27 cellular contexts compared by ENCODE assay signal in the genomic region with DNA sequence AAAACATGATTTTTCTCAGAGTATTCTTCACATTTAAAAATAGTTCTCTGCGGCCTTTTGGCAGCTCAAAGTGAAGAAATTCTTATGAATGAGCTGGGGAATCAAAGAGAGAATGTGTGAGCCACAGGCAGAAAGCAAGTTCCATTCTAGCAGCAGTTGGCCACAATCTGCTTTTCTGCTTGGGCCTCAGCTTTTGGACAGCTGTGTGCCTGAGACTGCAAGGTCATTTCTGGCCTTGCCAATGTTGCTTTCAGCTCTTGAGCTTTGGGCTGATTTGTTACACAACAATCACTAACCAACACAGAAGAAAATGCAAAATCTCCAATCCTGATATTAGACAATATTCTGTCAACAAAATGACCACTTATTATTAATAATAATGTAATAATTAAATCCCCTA. TPM values are rescaled to one million over a fixed set of nuclear protein-coding genes. Genes with fewer than 3 reads are reported as not detected.
DNase-seq lines count a peak whose midpoint lies in the region; TF ChIP-seq lines count a peak whose summit lies in the region.
"Had no signal": no experiment of that assay in that cellular context is flagged by ENCODE, and none has a peak within 500 bp of the region (broad histone marks: within the 10 kb centered on the region; RNA-seq: fewer than 3 reads in every experiment).

No MANE protein-coding gene starts in this region.

- no peaks in the 10 kb centered on the region for H3K27me3 Mint-ChIP-seq in HFFc6 (ENCODE audit: insufficient read depth)
- H3K27me3 Mint-ChIP-seq: progenitor cell of endocrine pancreas had no signal

- H3K9me3 Mint-ChIP-seq in HFFc6: peaks cover 13% of the 10 kb centered on the region
- H3K9me3 Mint-ChIP-seq: activated naive CD8-positive, alpha-beta T cell treated with anti-CD3 and anti-CD28 coated beads, Interleukin-2, amount 10 ng/mL, durations not matched to agents 7 days and 5 days; central memory CD8-positive, alpha-beta T cell; endodermal cell; natural killer cell had no signal

- H3K4me3 ChIP-seq in choroid plexus epithelial cell (ENCODE audit: low read depth, low read length): no peak overlapping the region
- H3K4me3 ChIP-seq in right atrium auricular region: no peak overlapping the region
- H3K4me3 ChIP-seq in ovary: no peak overlapping the region
- no peak overlapping the region for H3K4me3 ChIP-seq in H7 (ENCODE audit: insufficient read depth, low read depth, low read length)
- H3K4me3 ChIP-seq: A549, lung, SJSA1 had no signal

- peak; percentile 57 for DNase-seq in AG20443 (ENCODE audit: low spot score)
- DNase-seq in choroid plexus epithelial cell (ENCODE audit: low read depth): peak; percentile 32
- peak; percentile 66 for DNase-seq in right atrium auricular region (ENCODE audit: low spot score)
- peak in 4 of 5 donors; percentile 31 to 59 (median 40) for DNase-seq in ovary
- DNase-seq in HFFc6: no peak
- DNase-seq in NCI-H1048 (lab: John Stamatoyannopoulos, UW): no peak
- no peak for DNase-seq in H7
- DNase-seq in GM19238 (ENCODE audit: insufficient read length, low spot score): no peak
- DNase-seq: activated CD4-positive, CD25-positive, alpha-beta regulatory T cell; activated naive CD8-positive, alpha-beta T cell treated with anti-CD3 and anti-CD28 coated beads, Interleukin-2, amount 10 ng/mL, durations not matched to agents 7 days and 5 days; CD4-positive, CD25-positive, alpha-beta regulatory T cell; DMS53; endodermal cell; foreskin melanocyte; Karpas-422; natural killer cell; NCI-H1105; NCI-H69; OCI-M1; trophoblast cell had no signal

- H3K4me3 Mint-ChIP-seq in HFFc6: no peak overlapping the region
- H3K4me3 Mint-ChIP-seq: activated naive CD8-positive, alpha-beta T cell treated with anti-CD3 and anti-CD28 coated beads, Interleukin-2, amount 10 ng/mL, durations not matched to agents 7 days and 5 days; CD4-positive, CD25-positive, alpha-beta regulatory T cell; central memory CD8-positive, alpha-beta T cell; endodermal cell; natural killer cell had no signal

- no peak overlapping the region for H3K27ac Mint-ChIP-seq in HFFc6
- H3K27ac Mint-ChIP-seq: activated naive CD8-positive, alpha-beta T cell treated with anti-CD3 and anti-CD28 coated beads, Interleukin-2, amount 10 ng/mL, durations not matched to agents 7 days and 5 days; CD4-positive, CD25-positive, alpha-beta regulatory T cell; endodermal cell had no signal

- TF ChIP-seq POLR2A in ovary (IDR thresholded peaks at IDR 0.05): no peak

- WGBS in ovary, 3 donors: 12 to 17% (median 17%) methylated on average over 1 of the region's 1 CpG

- TF ChIP-seq EP300 in ovary (IDR thresholded peaks at IDR 0.05): no peak

- H3K27ac ChIP-seq in right atrium auricular region (peak overlapping the region; percentile 2 to 59), ovary (peak overlapping the region in 1 of 2 donors; percentile 13)
- H3K27ac ChIP-seq: SJSA1 had no signal

- intact Hi-C loops in ovary (cut with DNase I): loop anchor here in 1 of 4 donors (10.0 kb wide), 1 partner anchor 495 kb away; no protein-coding TSS in a partner anchor

- peaks cover 20% of the 10 kb centered on the region for H3K36me3 Mint-ChIP-seq in HFFc6 (ENCODE audit: low read depth)
- H3K36me3 Mint-ChIP-seq: activated naive CD8-positive, alpha-beta T cell treated with anti-CD3 and anti-CD28 coated beads, Interleukin-2, amount 10 ng/mL, durations not matched to agents 7 days and 5 days; CD4-positive, CD25-positive, alpha-beta regulatory T cell; natural killer cell had no signal

- H3K27me3 ChIP-seq in right atrium auricular region: no peaks in the 10 kb centered on the region
- no peaks in the 10 kb centered on the region for H3K27me3 ChIP-seq in ovary
- no peaks in the 10 kb centered on the region for H3K27me3 ChIP-seq in H7 (ENCODE audit: control insufficient read depth, insufficient read depth, low read length)
- H3K27me3 ChIP-seq: SJSA1 had no signal

- TF ChIP-seq CTCF in choroid plexus epithelial cell (conservative IDR thresholded peaks at IDR 0.05; ENCODE audit: low read depth, low read length): no peak
- no peak for TF ChIP-seq CTCF in right atrium auricular region (IDR thresholded peaks at IDR 0.05)
- no peak for TF ChIP-seq CTCF in ovary (IDR thresholded peaks at IDR 0.05)
- TF ChIP-seq CTCF in HFFc6 (IDR thresholded peaks at IDR 0.05): no peak

- H3K36me3 ChIP-seq in right atrium auricular region (no peaks in the 10 kb centered on the region), ovary (no peaks in the 10 kb centered on the region), H7 (replicated peaks; ENCODE audit: control insufficient read depth, insufficient read depth, low read length) (no peaks in the 10 kb centered on the region)
- H3K36me3 ChIP-seq: SJSA1 had no signal

- H3K4me1 ChIP-seq in right atrium auricular region (peaks cover 0 to 13% of the 10 kb centered on the region in 2 donors), ovary (ENCODE audit: insufficient read depth) (no peaks in the 10 kb centered on the region)
- H3K4me1 ChIP-seq: A549 had no signal

- H3K9me3 ChIP-seq in right atrium auricular region (no peaks in the 10 kb centered on the region), ovary (no peaks in the 10 kb centered on the region)
- H3K9me3 ChIP-seq: A549, SJSA1 had no signal

- peaks cover 42% of the 10 kb centered on the region for H3K4me1 Mint-ChIP-seq in HFFc6 (ENCODE audit: low read depth)
- H3K4me1 Mint-ChIP-seq: activated naive CD8-positive, alpha-beta T cell treated with anti-CD3 and anti-CD28 coated beads, Interleukin-2, amount 10 ng/mL, durations not matched to agents 7 days and 5 days; CD4-positive, CD25-positive, alpha-beta regulatory T cell; central memory CD8-positive, alpha-beta T cell had no signal

RNA-seq across cellular contexts. Expression of a gene that starts 14.4 kb away (rescaled TPM):
- not detected for total RNA-seq in right atrium auricular region
- 1 to 10 TPM in 2 of 7 donors, under 1 TPM in 1, not detected in 4; 0.12 to 6.9 (median 4.6) TPM for total RNA-seq in ovary
- 1 to 10 TPM in 1 of 2 donors, under 1 TPM in 1; 0.10 to 4.5 TPM for polyA plus RNA-seq in ovary
- 1 to 10 TPM in 1 of 6 experiments, under 1 TPM in 5; 0.25 to 1.3 (median 0.63) TPM for total RNA-seq in HFFc6 (2021; fragmentation: NEBNext Ultra II Directional; extraction: Animal tissue kit (Norgen Biotek cat#: 25700))
- not detected in 2 replicates for total RNA-seq in H7 (2014; rRNA removed; shearing (Covaris generic))
- total RNA-seq: activated CD8-positive, alpha-beta memory T cell treated with anti-CD3 and anti-CD28 coated beads for 36 hours; activated naive CD8-positive, alpha-beta T cell treated with anti-CD3 and anti-CD28 coated beads, Interleukin-2, amount 10 ng/mL, durations not matched to agents 7 days and 5 days; CD4-positive, CD25-positive, alpha-beta regulatory T cell; endodermal cell; natural killer cell; SJSA1; T-helper 2 cell treated with Interferon-gamma antibody and Interleukin-4, amounts not matched to agents 100 ng/mL and 5 ng/mL, for 36 hours had no signal
- polyA plus RNA-seq: CD4-positive, CD25-positive, alpha-beta regulatory T cell had no signal

Comparison
In these comparisons a context has a peak if more than half of its experiments do, and no peak if none do; other contexts are left out.
1. DNase-seq: peak in AG20443 (single experiment), choroid plexus epithelial cell (single experiment), right atrium auricular region (single experiment) and ovary (4 of 5); none in HFFc6 (single experiment), NCI-H1048 (single experiment), H7 (single experiment) and GM19238 (single experiment).